ENCODE assay signal across 9 cellular contexts in the genomic region with DNA sequence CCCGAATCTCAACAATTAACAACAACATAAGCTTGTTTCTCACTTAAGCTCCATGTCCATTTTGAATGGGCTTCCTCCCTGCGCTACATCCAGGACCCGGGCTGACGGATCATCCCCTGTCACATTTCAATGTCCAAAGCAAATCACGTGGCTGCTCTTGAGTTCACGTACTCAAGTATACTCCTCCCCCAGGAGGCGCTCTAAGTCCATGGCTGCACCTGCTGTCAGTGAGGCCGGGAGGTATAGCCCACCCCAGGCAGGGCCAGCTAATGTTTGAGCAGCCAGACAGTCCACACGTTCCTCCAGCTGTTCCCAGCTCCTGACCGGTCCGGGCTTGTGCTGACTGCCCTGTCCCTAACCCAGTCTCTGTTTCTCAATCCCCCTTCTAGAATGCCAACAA.
A peak's percentile ranks its signal among the peaks of the same experiment; 100 is the strongest.
DNase-seq lines count a peak whose midpoint lies in the region; ATAC-seq and TF ChIP-seq lines count a peak whose summit lies in the region.
"Had no signal": no experiment of that assay in that cellular context is flagged by ENCODE, and none has a peak within 500 bp of the region (broad histone marks: within the 10 kb centered on the region; RNA-seq: fewer than 3 reads in every experiment).

No MANE protein-coding gene starts in this region.

- peak; percentile 50 for TF ChIP-seq CTCF in GM12865 (IDR thresholded peaks at IDR 0.05; ENCODE audit: insufficient read depth, low read depth, low read length, missing control alignments)
- TF ChIP-seq CTCF in SU-DHL-6 (IDR thresholded peaks at IDR 0.05; ENCODE audit: insufficient read depth, low read length, poor library complexity, severe bottlenecking) = peak; percentile 29

- peaks cover 6% of the 10 kb centered on the region for H3K4me1 Mint-ChIP-seq in stimulated activated naive CD8-positive, alpha-beta T cell treated with anti-CD3 and anti-CD28 coated beads, Interleukin-15, amount 100 ng/mL, for 72 hours
- H3K4me1 Mint-ChIP-seq: IgD-negative memory B cell had no signal

- no peaks in the 10 kb centered on the region for H3K79me2 ChIP-seq in SU-DHL-6 (ENCODE audit: insufficient read depth, low read length)

- H3K4me2 ChIP-seq in SU-DHL-6 (ENCODE audit: low read depth, low read length, poor library complexity, severe bottlenecking) = no peak overlapping the region

- H3K27me3 ChIP-seq in SU-DHL-6 (ENCODE audit: low read length) = no peaks in the 10 kb centered on the region

- no peak overlapping the region for H3K4me3 Mint-ChIP-seq in stimulated activated naive CD8-positive, alpha-beta T cell treated with anti-CD3 and anti-CD28 coated beads, Interleukin-15, amount 100 ng/mL, for 72 hours
- H3K4me3 Mint-ChIP-seq: IgD-negative memory B cell had no signal

- DNase-seq in GM12865 (ENCODE audit: low read depth) = peak; percentile 61
- DNase-seq in germinal center (ENCODE audit: low spot score) = peak; percentile 23
- peak; percentile 62 to 67 for DNase-seq in stimulated activated naive CD8-positive, alpha-beta T cell treated with anti-CD3 and anti-CD28 coated beads, Interleukin-15, amount 100 ng/mL, for 72 hours
- no peak for DNase-seq in SW 1271 (lab: John Stamatoyannopoulos, UW)

- H3K27ac Mint-ChIP-seq in stimulated activated naive CD8-positive, alpha-beta T cell treated with anti-CD3 and anti-CD28 coated beads, Interleukin-15, amount 100 ng/mL, for 72 hours = no peak overlapping the region
- H3K27ac Mint-ChIP-seq: IgD-negative memory B cell had no signal

- no peaks in the 10 kb centered on the region for H3K36me3 ChIP-seq in SU-DHL-6 (ENCODE audit: low read length)

- no peak overlapping the region for H3K27ac ChIP-seq in SU-DHL-6 (ENCODE audit: low read depth, low read length)

- H3K9me2 ChIP-seq in SU-DHL-6 (replicated peaks; ENCODE audit: insufficient read depth, low read length) = no peaks in the 10 kb centered on the region

- no peaks in the 10 kb centered on the region for H4K20me1 ChIP-seq in SU-DHL-6 (ENCODE audit: low read depth, low read length)

- TF ChIP-seq EP300 in Ishikawa (IDR thresholded peaks at IDR 0.05; ENCODE audit: borderline replicate concordance) = no peak

- no peaks in the 10 kb centered on the region for H3K27me3 Mint-ChIP-seq in stimulated activated naive CD8-positive, alpha-beta T cell treated with anti-CD3 and anti-CD28 coated beads, Interleukin-15, amount 100 ng/mL, for 72 hours

- H3K4me3 ChIP-seq in GM12865 (ENCODE audit: low read depth, low read length) (no peak overlapping the region), SU-DHL-6 (ENCODE audit: insufficient read depth, low read length, poor library complexity, severe bottlenecking) (no peak overlapping the region)

- no peak overlapping the region for H2AFZ ChIP-seq in SU-DHL-6 (ENCODE audit: low read depth, low read length, severe bottlenecking)

- H3K9ac ChIP-seq in SU-DHL-6 (ENCODE audit: low read length) = no peak overlapping the region

- H3F3A ChIP-seq in SU-DHL-6 (ENCODE audit: insufficient read depth) = no peaks in the 10 kb centered on the region

- H3K9me3 ChIP-seq in SU-DHL-6 (ENCODE audit: insufficient read depth, low read length) = no peaks in the 10 kb centered on the region

- peak; percentile 86 for ATAC-seq in stimulated activated naive CD8-positive, alpha-beta T cell treated with anti-CD3 and anti-CD28 coated beads, Interleukin-15, amount 100 ng/mL, for 72 hours
- ATAC-seq in GM21737 (IDR thresholded peaks at IDR 0.05; ENCODE audit: unreplicated experiment) (no peak), GM19023 (IDR thresholded peaks at IDR 0.05; ENCODE audit: unreplicated experiment) (no peak)

- no peaks in the 10 kb centered on the region for H3K9me3 Mint-ChIP-seq in stimulated activated naive CD8-positive, alpha-beta T cell treated with anti-CD3 and anti-CD28 coated beads, Interleukin-15, amount 100 ng/mL, for 72 hours

- TF ChIP-seq RAD21 in Ishikawa (IDR thresholded peaks at IDR 0.05; ENCODE audit: low read depth) = peak; percentile 56

TF ChIP-seq in Ishikawa, 13 proteins besides CTCF, POLR2A, EP300 and RAD21:
- TF ChIP-seq USF1 (IDR thresholded peaks at IDR 0.05) = peak; percentile 60; the same call in 1 of the 2 replicates
- TF ChIP-seq TEAD4 (IDR thresholded peaks at IDR 0.05) = no peak
TF ChIP-seq in Ishikawa: peak in this region for 1.

Comparison
In these comparisons a context has a peak if more than half of its experiments do, and no peak if none do; other contexts are left out.
1. DNase-seq: peak in GM12865 (single experiment), germinal center (single experiment) and stimulated activated naive CD8-positive, alpha-beta T cell treated with anti-CD3 and anti-CD28 coated beads, Interleukin-15, amount 100 ng/mL, for 72 hours (2 of 2); none in SW 1271 (0 of 2).